ENCODE assay signal across 1 cellular context in the genomic region with DNA sequence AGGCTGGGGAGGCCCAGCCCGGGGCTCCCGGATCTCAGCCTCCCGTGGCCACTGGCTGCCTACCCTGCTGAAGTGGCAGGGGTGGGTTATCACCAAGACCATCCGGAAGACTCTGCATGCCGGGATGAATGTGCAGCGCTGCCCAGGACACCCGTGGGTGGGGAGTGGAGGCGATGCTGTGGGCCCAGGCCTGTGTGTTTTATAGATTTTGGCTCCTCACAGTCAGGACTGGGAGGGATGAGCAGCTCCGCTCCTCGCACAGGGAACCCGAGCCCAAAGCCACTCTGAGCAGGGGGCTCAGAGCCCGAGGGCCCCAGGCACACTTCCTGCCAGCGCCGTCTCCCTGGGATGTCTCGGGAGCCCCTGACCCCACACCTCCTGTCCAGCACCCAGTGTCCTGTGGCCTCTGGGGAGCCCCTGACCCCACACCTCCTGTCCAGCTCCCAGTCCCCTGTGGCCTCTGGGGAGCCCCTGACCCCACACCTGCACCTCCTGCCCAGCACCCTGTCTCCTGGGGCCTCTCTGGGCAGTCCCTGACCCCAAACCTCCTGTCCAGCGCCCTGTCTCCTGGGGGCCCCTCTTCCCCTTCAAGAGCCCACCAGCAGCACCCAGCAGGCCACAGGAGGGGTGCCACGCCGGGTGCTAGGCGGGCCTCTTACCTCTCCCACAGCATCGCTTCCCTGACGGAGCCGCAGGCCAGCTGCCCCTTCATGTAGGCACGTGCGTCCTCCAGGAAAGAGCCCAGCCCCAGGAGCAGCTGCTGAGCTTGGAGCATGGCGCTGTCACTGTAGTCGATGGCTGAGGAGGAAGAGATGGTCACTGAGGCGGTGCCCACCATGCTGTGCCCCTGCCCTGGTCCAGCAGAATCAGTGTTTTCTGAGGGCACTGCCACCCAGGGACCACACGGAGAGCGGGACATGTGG.
TF ChIP-seq lines count a peak whose summit lies in the region.

No MANE protein-coding gene starts in this region.

TF ChIP-seq in K562, 482 proteins besides CTCF, POLR2A, EP300 and RAD21:
- TF ChIP-seq POLR2G (IDR thresholded peaks at IDR 0.05; ENCODE audit: low read depth, low read length) = peak; percentile 57
- TF ChIP-seq, protein P1, sequence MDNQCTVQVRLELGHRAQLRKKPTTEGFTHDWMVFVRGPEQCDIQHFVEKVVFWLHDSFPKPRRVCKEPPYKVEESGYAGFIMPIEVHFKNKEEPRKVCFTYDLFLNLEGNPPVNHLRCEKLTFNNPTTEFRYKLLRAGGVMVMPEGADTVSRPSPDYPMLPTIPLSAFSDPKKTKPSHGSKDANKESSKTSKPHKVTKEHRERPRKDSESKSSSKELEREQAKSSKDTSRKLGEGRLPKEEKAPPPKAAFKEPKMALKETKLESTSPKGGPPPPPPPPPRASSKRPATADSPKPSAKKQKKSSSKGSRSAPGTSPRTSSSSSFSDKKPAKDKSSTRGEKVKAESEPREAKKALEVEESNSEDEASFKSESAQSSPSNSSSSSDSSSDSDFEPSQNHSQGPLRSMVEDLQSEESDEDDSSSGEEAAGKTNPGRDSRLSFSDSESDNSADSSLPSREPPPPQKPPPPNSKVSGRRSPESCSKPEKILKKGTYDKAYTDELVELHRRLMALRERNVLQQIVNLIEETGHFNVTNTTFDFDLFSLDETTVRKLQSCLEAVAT (IDR thresholded peaks at IDR 0.05) = no peak
